ENCODE assay signal across 14 cellular contexts in the genomic region with DNA sequence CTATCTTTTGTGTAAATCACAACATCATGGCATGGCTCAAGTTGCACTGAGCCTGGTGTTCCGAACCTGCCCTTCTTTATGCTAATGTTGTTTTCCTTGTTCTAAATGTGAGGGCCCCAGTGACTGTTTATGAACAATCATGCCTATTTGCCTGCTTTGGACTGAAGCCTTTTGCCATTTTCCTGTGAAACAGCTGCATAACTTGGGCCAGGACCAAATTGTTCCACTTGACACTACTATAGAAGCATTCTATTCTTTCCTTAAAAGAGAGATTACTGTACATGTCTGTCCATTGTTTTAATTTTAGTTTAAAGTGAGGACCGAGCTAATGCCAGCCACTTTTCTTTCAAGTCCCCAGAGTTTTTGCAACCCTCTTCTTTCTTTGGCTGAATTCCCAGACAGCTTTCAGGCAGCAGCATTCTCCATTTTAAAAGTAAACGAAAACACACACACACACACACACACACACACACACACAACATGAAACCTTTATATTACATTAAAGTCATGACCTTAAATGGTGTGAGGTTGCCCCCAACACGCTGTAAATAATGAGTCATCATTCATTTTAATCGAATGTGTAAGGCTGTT.
DNase-seq lines count a peak whose midpoint lies in the region; ATAC-seq, FAIRE-seq and TF ChIP-seq lines count a peak whose summit lies in the region.
"Had no signal": no experiment of that assay in that cellular context is flagged by ENCODE, and none has a peak within 500 bp of the region (broad histone marks: within the 10 kb centered on the region; RNA-seq: fewer than 3 reads in every experiment).

No MANE protein-coding gene starts in this region.

- H3K27me3 Mint-ChIP-seq in activated T-cell treated with anti-CD3 and anti-CD28 coated beads, Interleukin-2, amount 50 U/mL, for 72 hours (ENCODE audit: low read depth): no peaks in the 10 kb centered on the region
- H3K27me3 Mint-ChIP-seq: activated naive CD8-positive, alpha-beta T cell; T-helper 17 cell had no signal

- no peak for FAIRE-seq in H1 (lab: Jason Lieb, UNC)
- FAIRE-seq: K562 had no signal

- H3K9me3 ChIP-seq in H1 (ENCODE audit: insufficient read depth in 2 of 2, low read depth in 1 of 2, low read length in 1 of 2) (no peaks in the 10 kb centered on the region), osteoblast (ENCODE audit: low read depth, low read length) (no peaks in the 10 kb centered on the region)
- H3K9me3 ChIP-seq: vagina had no signal

- H3K4me3 ChIP-seq in H1 (ENCODE audit: extremely low read depth in 1 of 4, insufficient read depth in 2 of 4, low read depth in 3 of 4, low read length in 4 of 4) (no peak overlapping the region), osteoblast (ENCODE audit: insufficient read depth, low read length) (no peak overlapping the region)
- H3K4me3 ChIP-seq: K562, vagina had no signal

- H3K36me3 ChIP-seq in H1 (ENCODE audit: control insufficient read depth in 2 of 4, insufficient read depth in 4 of 4, low read length in 3 of 4): no peaks in the 10 kb centered on the region
- no peaks in the 10 kb centered on the region for H3K36me3 ChIP-seq in osteoblast (ENCODE audit: insufficient read depth, low read length)
- H3K36me3 ChIP-seq: vagina had no signal

- ATAC-seq in activated T-cell treated with anti-CD3 and anti-CD28 coated beads, Interleukin-2, amount 50 U/mL, for 72 hours (replicated peaks in 1 of 2): no peak
- ATAC-seq: CD8-positive, alpha-beta T cell; K562; T-helper 17 cell had no signal

- no peak overlapping the region for H2BK20ac ChIP-seq in H1 (ENCODE audit: low read length)

- H3K9ac ChIP-seq in H1 (replicated peaks in 1 of 4; ENCODE audit: extremely low read depth in 1 of 4, low read depth in 3 of 4, low read length in 3 of 4): no peak overlapping the region

- TF ChIP-seq POLR2A in H1 (IDR thresholded peaks at IDR 0.05; ENCODE audit: control extremely low read depth in 1 of 2, low read depth in 2 of 2, low read length in 2 of 2): no peak

- 0 out of 2 replicates have a peak overlapping the region, but pooled peaks have one; percentile 14 for H3K27ac ChIP-seq in H1 (ENCODE audit: low read depth, low read length)
- H3K27ac ChIP-seq in osteoblast (ENCODE audit: low read depth, low read length): no peak overlapping the region
- H3K27ac ChIP-seq: vagina had no signal

- H3K36me3 Mint-ChIP-seq in activated T-cell treated with anti-CD3 and anti-CD28 coated beads, Interleukin-2, amount 50 U/mL, for 72 hours (ENCODE audit: insufficient read depth in 2 of 2): no peaks in the 10 kb centered on the region
- H3K36me3 Mint-ChIP-seq: activated naive CD8-positive, alpha-beta T cell; CD8-positive, alpha-beta T cell had no signal

- no peak overlapping the region for H2AK5ac ChIP-seq in H1 (ENCODE audit: low read depth, low read length)

- H3K4me2 ChIP-seq in H1 (ENCODE audit: insufficient read depth in 1 of 2, low read depth in 2 of 2, low read length in 2 of 2) (no peak overlapping the region), osteoblast (ENCODE audit: insufficient read depth, low read length) (no peak overlapping the region)

- no peak overlapping the region for H4K91ac ChIP-seq in H1 (replicated peaks; ENCODE audit: insufficient read length, low read length)

- no peak overlapping the region for H4K8ac ChIP-seq in H1 (ENCODE audit: extremely low read depth, insufficient read depth, low read length)

- H3K23me2 ChIP-seq in H1 (ENCODE audit: low read depth, low read length): no peaks in the 10 kb centered on the region

- no peaks in the 10 kb centered on the region for H4K20me1 ChIP-seq in H1 (replicated peaks in 1 of 2; ENCODE audit: control insufficient read depth in 1 of 2, insufficient read depth in 2 of 2, low read length in 2 of 2)
- H4K20me1 ChIP-seq in osteoblast (ENCODE audit: insufficient read depth, low read length): no peaks in the 10 kb centered on the region

- no peaks in the 10 kb centered on the region for H3K79me1 ChIP-seq in H1 (ENCODE audit: low read depth, low read length)

- H3K9me3 Mint-ChIP-seq in activated T-cell treated with anti-CD3 and anti-CD28 coated beads, Interleukin-2, amount 50 U/mL, for 72 hours: peaks cover 4% of the 10 kb centered on the region in 2 donors

- H3K14ac ChIP-seq in H1 (ENCODE audit: insufficient read length): no peak overlapping the region

- DNase-seq in H4 (ENCODE audit: low spot score): peak; percentile 43
- DNase-seq in NCI-H2227 (lab: John Stamatoyannopoulos, UW; ENCODE audit: unreplicated experiment): peak; percentile 24
- DNase-seq in H1 (ENCODE audit: low read depth in 1 of 2, low spot score in 2 of 2): no peak
- peak in 39 of 56 donors; percentile 1 to 65 (median 22) for DNase-seq in nucleus accumbens (lab: John Stamatoyannopoulos, UW)
- no peak for DNase-seq in activated CD4-positive, alpha-beta T cell treated with anti-CD3 and anti-CD28 coated beads, Interleukin-2, amount 50 U/mL, for 4 hours
- DNase-seq in activated T-cell treated with anti-CD3 and anti-CD28 coated beads, Interleukin-2, amount 50 U/mL, for 72 hours: no peak
- DNase-seq in osteoblast (ENCODE audit: insufficient read length, low spot score, missing footprints): no peak
- DNase-seq in NCI-H82 treated with DMSO at 0.1 percent for 48 hours (lab: John Stamatoyannopoulos, UW; ENCODE audit: unreplicated experiment): no peak
- DNase-seq: CD8-positive, alpha-beta T cell; stimulated activated CD4-positive, alpha-beta T cell treated with anti-CD3 and anti-CD28 coated beads, Interleukin-12 subunit alpha, Interleukin-12 subunit beta, amount 100 ng/mL, for 4 hours; T-helper 17 cell had no signal

- H2BK12ac ChIP-seq in H1 (ENCODE audit: low read depth, low read length): no peak overlapping the region

- TF ChIP-seq CTCF in H1 (IDR thresholded peaks at IDR 0.05; ENCODE audit: control extremely low read depth in 1 of 3, insufficient read depth in 1 of 3, low read depth in 1 of 3, low read length in 3 of 3): no peak
- TF ChIP-seq CTCF in osteoblast (IDR thresholded peaks at IDR 0.05; ENCODE audit: extremely low read depth, low read depth, low read length): no peak

- no peak overlapping the region for H3K23ac ChIP-seq in H1 (ENCODE audit: insufficient read length)

- no peak overlapping the region for H2BK5ac ChIP-seq in H1 (ENCODE audit: low read depth, low read length)

- H2AFZ ChIP-seq in H1 (ENCODE audit: low read length) (0 out of 2 replicates have a peak overlapping the region, but pooled peaks have one; percentile 41), osteoblast (ENCODE audit: low read length) (no peak overlapping the region)

- H3K4me1 ChIP-seq in H1 (replicated peaks in 1 of 4; ENCODE audit: control insufficient read depth in 3 of 4, insufficient read depth in 4 of 4, low read length in 3 of 4) (peaks cover 0 to 6% (median 4%) of the 10 kb centered on the region in 4 experiments; a peak in 3 of 7 replicates), osteoblast (ENCODE audit: insufficient read depth, low read length) (no peaks in the 10 kb centered on the region)
- H3K4me1 ChIP-seq: vagina had no signal

- no peak overlapping the region for H3K18ac ChIP-seq in H1 (ENCODE audit: extremely low read depth, low read length)

- no peak overlapping the region for H4K5ac ChIP-seq in H1 (ENCODE audit: insufficient read length, low read depth, low read length)

- TF ChIP-seq EP300 in H1 (IDR thresholded peaks at IDR 0.05; ENCODE audit: borderline replicate concordance in 1 of 2, low read depth in 2 of 2, low read length in 2 of 2): no peak

- no peak overlapping the region for H3K27ac Mint-ChIP-seq in activated T-cell treated with anti-CD3 and anti-CD28 coated beads, Interleukin-2, amount 50 U/mL, for 72 hours
- H3K27ac Mint-ChIP-seq: activated naive CD8-positive, alpha-beta T cell; CD8-positive, alpha-beta T cell; T-helper 17 cell had no signal

- WGBS in H1 (ENCODE audit: extremely low coverage in 1 of 2, insufficient coverage in 1 of 2, insufficient read length in 1 of 2, insufficient replicate concordance in 2 of 2, low coverage in 1 of 2, low lambda C conversion rate in 2 of 2, missing lambda C conversion rate in 1 of 2), 2 experiments: 84% methylated on average over 5 of the region's 5 CpGs; no CpG with 5 or more reads in 1 of the 2 experiments

- POLR2A ChIA-PET in H1 (lab: Charles Lee; ENCODE audit: partially characterized antibody): no interaction called here

- no peak overlapping the region for H2BK15ac ChIP-seq in H1 (ENCODE audit: low read length)

- H3K4ac ChIP-seq in H1 (replicated peaks; ENCODE audit: insufficient read length, low read depth, low read length): no peak overlapping the region

- H3K4me3 Mint-ChIP-seq in activated T-cell treated with anti-CD3 and anti-CD28 coated beads, Interleukin-2, amount 50 U/mL, for 72 hours: no peak overlapping the region
- H3K4me3 Mint-ChIP-seq: activated naive CD8-positive, alpha-beta T cell; CD8-positive, alpha-beta T cell; T-helper 17 cell had no signal

- TF ChIP-seq RAD21 in H1 (IDR thresholded peaks at IDR 0.05 in 1 of 2, conservative IDR thresholded peaks at IDR 0.05 in 1 of 2; ENCODE audit: low read depth in 2 of 2, low read length in 2 of 2): no peak

- H2BK120ac ChIP-seq in H1 (replicated peaks; ENCODE audit: low read depth, low read length): no peak overlapping the region

- no peak overlapping the region for H3K56ac ChIP-seq in H1 (replicated peaks; ENCODE audit: insufficient read length, low read depth, low read length)

- H3K79me2 ChIP-seq in H1 (ENCODE audit: control insufficient read depth in 1 of 2, insufficient read depth in 2 of 2, low read length in 2 of 2) (no peaks in the 10 kb centered on the region), osteoblast (ENCODE audit: insufficient read depth, low read length) (no peaks in the 10 kb centered on the region)

- no peaks in the 10 kb centered on the region for H3K27me3 ChIP-seq in H1 (replicated peaks in 1 of 4; ENCODE audit: control insufficient read depth in 3 of 4, extremely low read depth in 1 of 4, insufficient read depth in 3 of 4, low read length in 3 of 4)
- no peaks in the 10 kb centered on the region for H3K27me3 ChIP-seq in osteoblast (ENCODE audit: insufficient read depth, low read length)
- H3K27me3 ChIP-seq: vagina had no signal

- no peaks in the 10 kb centered on the region for H3K4me1 Mint-ChIP-seq in activated T-cell treated with anti-CD3 and anti-CD28 coated beads, Interleukin-2, amount 50 U/mL, for 72 hours (ENCODE audit: low read depth)
- H3K4me1 Mint-ChIP-seq: T-helper 17 cell had no signal

- CTCF ChIA-PET in H1 (lab: Charles Lee; ENCODE audit: partially characterized antibody): no interaction called here

TF ChIP-seq in H1, 55 proteins besides CTCF, POLR2A, EP300 and RAD21 (continues in another document):
- TF ChIP-seq EZH2 (IDR thresholded peaks at IDR 0.05; ENCODE audit: low read depth, low read length, severe bottlenecking): no peak
- TF ChIP-seq SP4 (IDR thresholded peaks at IDR 0.05; ENCODE audit: low read length): no peak
- no peak for TF ChIP-seq SIN3A (conservative IDR thresholded peaks at IDR 0.05 in 1 of 2, IDR thresholded peaks at IDR 0.05 in 1 of 2; ENCODE audit: low read depth in 1 of 2, low read length in 2 of 2)
- no peak for TF ChIP-seq TCF12 (IDR thresholded peaks at IDR 0.05; ENCODE audit: low read depth, low read length)

Comparison
In these comparisons a context has a peak if more than half of its experiments do, and no peak if none do; other contexts are left out.
1. DNase-seq: peak in H4 (single experiment), NCI-H2227 (single experiment) and nucleus accumbens (39 of 56); none in H1 (0 of 2), activated CD4-positive, alpha-beta T cell treated with anti-CD3 and anti-CD28 coated beads, Interleukin-2, amount 50 U/mL, for 4 hours (0 of 2), activated T-cell treated with anti-CD3 and anti-CD28 coated beads, Interleukin-2, amount 50 U/mL, for 72 hours (0 of 2), osteoblast (single experiment) and NCI-H82 treated with DMSO at 0.1 percent for 48 hours (single experiment).